1 cellular context compared by ENCODE assay signal in genomic region chr17:20179031-20179430, GRCh38.
TF ChIP-seq lines count a peak whose summit lies in the region.

No MANE protein-coding gene starts in this region.

TF ChIP-seq in GM23338, 12 proteins besides CTCF, POLR2A, EP300 and RAD21 (continued from another document):
- no peak for TF ChIP-seq POLR2AphosphoS5 (IDR thresholded peaks at IDR 0.05; ENCODE audit: low read depth)
- TF ChIP-seq EZH2phosphoT487 (IDR thresholded peaks at IDR 0.05; ENCODE audit: unreplicated experiment), result no peak
- TF ChIP-seq, protein P1, sequence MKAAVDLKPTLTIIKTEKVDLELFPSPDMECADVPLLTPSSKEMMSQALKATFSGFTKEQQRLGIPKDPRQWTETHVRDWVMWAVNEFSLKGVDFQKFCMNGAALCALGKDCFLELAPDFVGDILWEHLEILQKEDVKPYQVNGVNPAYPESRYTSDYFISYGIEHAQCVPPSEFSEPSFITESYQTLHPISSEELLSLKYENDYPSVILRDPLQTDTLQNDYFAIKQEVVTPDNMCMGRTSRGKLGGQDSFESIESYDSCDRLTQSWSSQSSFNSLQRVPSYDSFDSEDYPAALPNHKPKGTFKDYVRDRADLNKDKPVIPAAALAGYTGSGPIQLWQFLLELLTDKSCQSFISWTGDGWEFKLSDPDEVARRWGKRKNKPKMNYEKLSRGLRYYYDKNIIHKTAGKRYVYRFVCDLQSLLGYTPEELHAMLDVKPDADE (IDR thresholded peaks at IDR 0.05), result no peak
- TF ChIP-seq ZNF462 (CRISPR knock-in tag; IDR thresholded peaks at IDR 0.05), result no peak
- no peak for TF ChIP-seq CREB1 (CRISPR knock-in tag; IDR thresholded peaks at IDR 0.05; ENCODE audit: low read depth)
- TF ChIP-seq STAT1 (IDR thresholded peaks at IDR 0.05; ENCODE audit: unreplicated experiment), result no peak
